2 cellular contexts compared by ENCODE assay signal in the genomic region with DNA sequence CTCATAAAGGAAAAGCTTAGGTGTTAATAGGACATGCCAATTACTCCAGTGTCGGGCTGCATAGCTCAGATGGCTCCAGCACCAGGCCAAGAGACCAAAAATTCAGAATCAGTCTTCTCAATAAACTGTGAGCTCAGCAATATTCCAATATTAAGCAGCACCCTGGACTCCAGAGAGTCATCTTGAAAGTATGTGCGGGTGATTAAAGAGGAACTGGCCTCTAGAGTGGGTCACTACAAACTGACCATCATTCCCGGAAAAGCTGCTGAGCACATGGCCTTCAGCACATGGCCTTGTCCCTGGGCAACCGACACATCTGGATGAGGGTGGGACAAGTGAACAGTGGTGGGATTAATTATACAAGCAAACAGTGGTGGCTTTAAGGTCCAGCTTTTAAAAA.
TF ChIP-seq lines count a peak whose summit lies in the region.

No MANE protein-coding gene starts in this region.

TF ChIP-seq in A549, 52 proteins besides CTCF, POLR2A, EP300 and RAD21:
- no peak for TF ChIP-seq BHLHE40 (IDR thresholded peaks at IDR 0.05; ENCODE audit: low read depth, low read length)
- TF ChIP-seq MAFK (IDR thresholded peaks at IDR 0.05; ENCODE audit: partially characterized antibody) = peak; percentile 65
- no peak for TF ChIP-seq NPAS2 (CRISPR knock-in tag; IDR thresholded peaks at IDR 0.05; ENCODE audit: borderline replicate concordance)

TF ChIP-seq in HCT116, 20 proteins besides CTCF, POLR2A, EP300 and RAD21:
- TF ChIP-seq, protein P1, sequence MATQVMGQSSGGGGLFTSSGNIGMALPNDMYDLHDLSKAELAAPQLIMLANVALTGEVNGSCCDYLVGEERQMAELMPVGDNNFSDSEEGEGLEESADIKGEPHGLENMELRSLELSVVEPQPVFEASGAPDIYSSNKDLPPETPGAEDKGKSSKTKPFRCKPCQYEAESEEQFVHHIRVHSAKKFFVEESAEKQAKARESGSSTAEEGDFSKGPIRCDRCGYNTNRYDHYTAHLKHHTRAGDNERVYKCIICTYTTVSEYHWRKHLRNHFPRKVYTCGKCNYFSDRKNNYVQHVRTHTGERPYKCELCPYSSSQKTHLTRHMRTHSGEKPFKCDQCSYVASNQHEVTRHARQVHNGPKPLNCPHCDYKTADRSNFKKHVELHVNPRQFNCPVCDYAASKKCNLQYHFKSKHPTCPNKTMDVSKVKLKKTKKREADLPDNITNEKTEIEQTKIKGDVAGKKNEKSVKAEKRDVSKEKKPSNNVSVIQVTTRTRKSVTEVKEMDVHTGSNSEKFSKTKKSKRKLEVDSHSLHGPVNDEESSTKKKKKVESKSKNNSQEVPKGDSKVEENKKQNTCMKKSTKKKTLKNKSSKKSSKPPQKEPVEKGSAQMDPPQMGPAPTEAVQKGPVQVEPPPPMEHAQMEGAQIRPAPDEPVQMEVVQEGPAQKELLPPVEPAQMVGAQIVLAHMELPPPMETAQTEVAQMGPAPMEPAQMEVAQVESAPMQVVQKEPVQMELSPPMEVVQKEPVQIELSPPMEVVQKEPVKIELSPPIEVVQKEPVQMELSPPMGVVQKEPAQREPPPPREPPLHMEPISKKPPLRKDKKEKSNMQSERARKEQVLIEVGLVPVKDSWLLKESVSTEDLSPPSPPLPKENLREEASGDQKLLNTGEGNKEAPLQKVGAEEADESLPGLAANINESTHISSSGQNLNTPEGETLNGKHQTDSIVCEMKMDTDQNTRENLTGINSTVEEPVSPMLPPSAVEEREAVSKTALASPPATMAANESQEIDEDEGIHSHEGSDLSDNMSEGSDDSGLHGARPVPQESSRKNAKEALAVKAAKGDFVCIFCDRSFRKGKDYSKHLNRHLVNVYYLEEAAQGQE (IDR thresholded peaks at IDR 0.05; ENCODE audit: low read depth) = no peak
- TF ChIP-seq EGR1 (IDR thresholded peaks at IDR 0.05; ENCODE audit: low read depth) = no peak
- no peak for TF ChIP-seq ZFX (IDR thresholded peaks at IDR 0.05)
- TF ChIP-seq, protein P2, sequence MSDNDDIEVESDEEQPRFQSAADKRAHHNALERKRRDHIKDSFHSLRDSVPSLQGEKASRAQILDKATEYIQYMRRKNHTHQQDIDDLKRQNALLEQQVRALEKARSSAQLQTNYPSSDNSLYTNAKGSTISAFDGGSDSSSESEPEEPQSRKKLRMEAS (IDR thresholded peaks at IDR 0.05) = peak; percentile 78
- TF ChIP-seq, protein P3, sequence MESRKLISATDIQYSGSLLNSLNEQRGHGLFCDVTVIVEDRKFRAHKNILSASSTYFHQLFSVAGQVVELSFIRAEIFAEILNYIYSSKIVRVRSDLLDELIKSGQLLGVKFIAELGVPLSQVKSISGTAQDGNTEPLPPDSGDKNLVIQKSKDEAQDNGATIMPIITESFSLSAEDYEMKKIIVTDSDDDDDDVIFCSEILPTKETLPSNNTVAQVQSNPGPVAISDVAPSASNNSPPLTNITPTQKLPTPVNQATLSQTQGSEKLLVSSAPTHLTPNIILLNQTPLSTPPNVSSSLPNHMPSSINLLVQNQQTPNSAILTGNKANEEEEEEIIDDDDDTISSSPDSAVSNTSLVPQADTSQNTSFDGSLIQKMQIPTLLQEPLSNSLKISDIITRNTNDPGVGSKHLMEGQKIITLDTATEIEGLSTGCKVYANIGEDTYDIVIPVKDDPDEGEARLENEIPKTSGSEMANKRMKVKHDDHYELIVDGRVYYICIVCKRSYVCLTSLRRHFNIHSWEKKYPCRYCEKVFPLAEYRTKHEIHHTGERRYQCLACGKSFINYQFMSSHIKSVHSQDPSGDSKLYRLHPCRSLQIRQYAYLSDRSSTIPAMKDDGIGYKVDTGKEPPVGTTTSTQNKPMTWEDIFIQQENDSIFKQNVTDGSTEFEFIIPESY (IDR thresholded peaks at IDR 0.05; ENCODE audit: extremely low read depth, insufficient replicate concordance, low read length) = no peak
- TF ChIP-seq EZH2 (IDR thresholded peaks at IDR 0.05) = no peak
- peak; percentile 21; the same call in 1 of the 2 replicates for TF ChIP-seq FOSL1 (IDR thresholded peaks at IDR 0.05; ENCODE audit: low read depth)
- TF ChIP-seq YY1 (IDR thresholded peaks at IDR 0.05; ENCODE audit: extremely low read depth, insufficient replicate concordance, low read depth, low read length) = no peak
